Comparison of ENCODE assay signal across 1 cellular context in the genomic region with DNA sequence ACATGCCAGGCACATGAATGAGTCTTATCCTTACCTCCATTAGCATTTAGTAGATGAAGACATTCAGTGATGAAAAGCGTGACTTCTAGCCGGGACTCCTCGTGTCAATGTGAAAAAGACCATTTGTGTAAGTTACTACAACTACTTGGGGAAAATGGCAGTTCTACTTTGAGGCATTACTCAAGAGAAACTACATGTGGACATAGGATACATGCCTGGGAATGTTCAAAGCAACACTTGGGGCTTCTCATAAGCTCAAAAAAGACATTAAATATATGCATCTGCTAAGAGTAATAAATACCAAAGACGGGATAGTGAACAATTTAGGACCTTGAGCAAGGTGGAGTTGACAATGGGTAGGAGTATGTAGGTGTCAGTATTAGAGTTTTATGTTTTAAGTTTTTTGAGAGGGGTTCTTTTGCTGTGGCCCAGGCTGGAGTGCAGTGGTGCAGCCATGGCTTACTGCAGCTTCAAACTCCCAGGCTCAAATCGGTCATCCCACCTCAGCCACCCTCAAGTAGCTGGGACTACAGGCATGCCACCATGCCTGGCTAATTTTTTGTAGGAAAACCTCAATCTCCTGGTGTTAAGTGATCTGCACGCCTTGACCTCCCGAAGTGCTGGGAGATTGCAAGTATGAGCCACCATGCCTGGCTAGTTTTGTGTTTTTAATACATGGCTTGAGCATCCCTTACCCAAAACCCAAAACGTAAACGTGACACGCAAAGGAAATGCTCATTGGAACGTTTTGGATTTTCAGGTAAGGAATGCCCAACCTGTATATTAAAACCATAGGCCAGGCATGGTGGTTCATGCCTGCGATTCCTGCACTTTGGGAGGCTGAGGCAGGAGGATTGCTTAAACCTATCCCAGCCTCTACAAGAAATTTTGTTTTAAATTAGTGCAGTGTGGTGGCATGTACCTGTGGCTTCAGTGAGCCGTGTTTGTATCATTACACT.
TF ChIP-seq lines count a peak whose summit lies in the region.

No MANE protein-coding gene starts in this region.

TF ChIP-seq in endothelial cell of umbilical vein, 7 proteins besides CTCF, POLR2A, EP300 and RAD21 (continued from another document):
- TF ChIP-seq, protein P1, sequence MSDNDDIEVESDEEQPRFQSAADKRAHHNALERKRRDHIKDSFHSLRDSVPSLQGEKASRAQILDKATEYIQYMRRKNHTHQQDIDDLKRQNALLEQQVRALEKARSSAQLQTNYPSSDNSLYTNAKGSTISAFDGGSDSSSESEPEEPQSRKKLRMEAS (IDR thresholded peaks at IDR 0.05; ENCODE audit: insufficient read depth, insufficient read length), result no peak
- TF ChIP-seq JUN (IDR thresholded peaks at IDR 0.05; ENCODE audit: borderline replicate concordance, insufficient read depth, insufficient read length, low read depth) (no peak), MYC (IDR thresholded peaks at IDR 0.05; ENCODE audit: low read depth, low read length) (no peak)
